Comparison of ENCODE assay signal across 22 cellular contexts in genomic region chr3:10713656-10714055, GRCh38.
"Had no signal": no experiment of that assay in that cellular context is flagged by ENCODE, and none has a peak within 500 bp of the region (broad histone marks: within the 10 kb centered on the region; RNA-seq: fewer than 3 reads in every experiment).

No MANE protein-coding gene starts in this region.

- H3K36me3 ChIP-seq: colonic mucosa, esophagus muscularis mucosa, esophagus squamous epithelium, gastrocnemius medialis, gastroesophageal sphincter, heart left ventricle, heart right ventricle had no signal

- H3K27ac Mint-ChIP-seq: dendritic cell treated with granulocyte-macrophage colony-stimulating factor and Interleukin-4, amounts not matched to agents 40 ng/mL and 50 ng/mL, for 4 days; effector memory CD8-positive, alpha-beta T cell had no signal

- H3K27ac ChIP-seq: colonic mucosa, dorsolateral prefrontal cortex, epithelial cell of prostate, esophagus muscularis mucosa, esophagus squamous epithelium, foreskin keratinocyte, gastrocnemius medialis, gastroesophageal sphincter, heart left ventricle, heart right ventricle had no signal

- H3K9me3 ChIP-seq: colonic mucosa, gastrocnemius medialis had no signal

- H3K4me3 Mint-ChIP-seq: dendritic cell treated with granulocyte-macrophage colony-stimulating factor and Interleukin-4, amounts not matched to agents 40 ng/mL and 50 ng/mL, for 4 days; effector memory CD8-positive, alpha-beta T cell had no signal

- ATAC-seq: effector memory CD8-positive, alpha-beta T cell; esophagus mucosa; foreskin keratinocyte; gastrocnemius medialis; gastroesophageal sphincter; heart left ventricle; heart right ventricle had no signal

- H3K9me3 Mint-ChIP-seq: dendritic cell treated with granulocyte-macrophage colony-stimulating factor and Interleukin-4, amounts not matched to agents 40 ng/mL and 50 ng/mL, for 4 days; effector memory CD8-positive, alpha-beta T cell had no signal

- H3K4me1 ChIP-seq: colonic mucosa, esophagus muscularis mucosa, esophagus squamous epithelium, foreskin keratinocyte, gastrocnemius medialis, gastroesophageal sphincter, heart left ventricle, heart right ventricle had no signal

- H3K4me3 ChIP-seq: colonic mucosa, dorsolateral prefrontal cortex, esophagus muscularis mucosa, esophagus squamous epithelium, gastrocnemius medialis, gastroesophageal sphincter, heart left ventricle, heart right ventricle had no signal

- DNase-seq: colonic mucosa; cortex of kidney; dermis blood vessel endothelial cell; dorsolateral prefrontal cortex; effector CD4-positive, alpha-beta T cell; effector CD8-positive, alpha-beta T cell; effector memory CD4-positive, alpha-beta T cell; effector memory CD8-positive, alpha-beta T cell; erythroblast; esophagus squamous epithelium; foreskin fibroblast; foreskin keratinocyte; foreskin melanocyte; gastrocnemius medialis; glutamatergic neuron; heart left ventricle; heart right ventricle had no signal
